In the genomic region with DNA sequence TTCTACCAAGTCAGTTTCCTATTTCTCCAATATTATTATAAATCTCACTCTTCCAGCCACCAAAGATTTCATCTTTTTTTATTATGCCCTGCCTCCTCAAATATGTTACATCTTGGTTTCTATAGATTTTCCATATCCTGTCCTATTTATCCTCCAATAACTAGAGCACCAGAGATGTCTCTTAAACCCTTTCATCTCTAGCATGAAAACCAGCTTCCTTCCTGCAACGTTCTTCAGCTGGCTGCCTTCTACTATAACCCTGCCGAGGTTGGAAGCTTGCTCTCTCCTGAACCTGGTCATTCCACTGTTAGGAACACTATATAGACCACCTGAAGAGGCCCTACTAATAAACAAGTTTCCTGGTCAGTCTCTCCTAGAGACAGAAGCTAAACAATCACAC, we compare ENCODE assay signal across 26 cellular contexts. TPM values are rescaled to one million over a fixed set of nuclear protein-coding genes. Genes with fewer than 3 reads are reported as not detected.
DNase-seq lines count a peak whose midpoint lies in the region; ATAC-seq, FAIRE-seq and TF ChIP-seq lines count a peak whose summit lies in the region.
"Had no signal": no experiment of that assay in that cellular context is flagged by ENCODE, and none has a peak within 500 bp of the region (broad histone marks: within the 10 kb centered on the region; RNA-seq: fewer than 3 reads in every experiment).

No MANE protein-coding gene starts in this region.

- peak; percentile 48 for FAIRE-seq in GM18507 (lab: Jason Lieb, UNC)
- FAIRE-seq: A549, HTR-8/SVneo had no signal

- H3K9me3 ChIP-seq in BLaER1 treated with 17β-estradiol and CSF1 and Interleukin-3, amounts not matched to agents 10 nM and 100 nM (replicated peaks in 1 of 11) = peaks cover 11 to 62% (median 43%) of the 10 kb centered on the region in 11 experiments
- H3K9me3 ChIP-seq: A549, HAP-1 had no signal

- intact Hi-C loops in activated naive CD4-positive, alpha-beta T cell treated with anti-CD3 and anti-CD28 coated beads for 36 hours (cut with micrococcal nuclease) = no loop called here

- ATAC-seq in T-cell (replicated peaks in 1 of 4) (no peak), GM21619 (IDR thresholded peaks at IDR 0.05; ENCODE audit: unreplicated experiment) (no peak)
- ATAC-seq: A549, Panc1 had no signal

- H3K27ac Mint-ChIP-seq in T-cell (peak overlapping the region; percentile 18 to 32), progenitor cell of endocrine pancreas (peak overlapping the region; percentile 7)
- H3K27ac Mint-ChIP-seq in activated naive CD4-positive, alpha-beta T cell treated with anti-CD3 and anti-CD28 coated beads for 36 hours = no peak overlapping the region
- H3K27ac Mint-ChIP-seq: HFFc6 had no signal

- H3K36me3 Mint-ChIP-seq in T-cell (peaks cover 25% of the 10 kb centered on the region), progenitor cell of endocrine pancreas (ENCODE audit: insufficient read depth) (peaks cover 10% of the 10 kb centered on the region)
- peaks cover 23% of the 10 kb centered on the region for H3K36me3 Mint-ChIP-seq in activated naive CD4-positive, alpha-beta T cell treated with anti-CD3 and anti-CD28 coated beads for 36 hours (ENCODE audit: low read depth)

- CTCF ChIA-PET in T-cell (lab: Charles Lee) = interaction anchor here (0.5 to 1.2 kb wide), 4 partner anchors 12 to 82 kb away, joined by 3 to 4 read pairs (median 4); no protein-coding TSS in a partner anchor
- CTCF ChIA-PET in activated naive CD4-positive, alpha-beta T cell treated with anti-CD3 and anti-CD28 coated beads for 36 hours (lab: Charles Lee) = no interaction called here

- H3K4me1 Mint-ChIP-seq in T-cell (peaks cover 13 to 26% (median 16%) of the 10 kb centered on the region in 3 donors), progenitor cell of endocrine pancreas (ENCODE audit: low read depth) (peaks cover 19% of the 10 kb centered on the region)
- H3K4me1 Mint-ChIP-seq in activated naive CD4-positive, alpha-beta T cell treated with anti-CD3 and anti-CD28 coated beads for 36 hours (ENCODE audit: low read depth) = peaks cover 14% of the 10 kb centered on the region

- peak overlapping the region in 2 of 10 experiments; percentile 16 to 28; a peak in 2 of 20 replicates for H3K4me3 ChIP-seq in BLaER1 treated with 17β-estradiol and CSF1 and Interleukin-3, amounts not matched to agents 10 nM and 100 nM
- H3K4me3 ChIP-seq: A549, GM23248, HAP-1 had no signal

- DNase-seq in GM18507 (ENCODE audit: extremely low spot score, insufficient read length, low read depth) (no peak), T-cell (no peak), progenitor cell of endocrine pancreas (ENCODE audit: low spot score, unreplicated experiment) (no peak)
- DNase-seq in stimulated activated CD4-positive, alpha-beta T cell treated with anti-CD3 and anti-CD28 coated beads, Interleukin-15, amount 100 ng/mL, for 24 hours = no peak
- no peak for DNase-seq in activated naive CD4-positive, alpha-beta T cell treated with anti-CD3 and anti-CD28 coated beads for 36 hours
- DNase-seq: AML-193; CD8-positive, alpha-beta memory T cell; DMS 273 treated with DMSO at 0.1 percent for 48 hours; DMS79 treated with DMSO at 0.1 percent for 48 hours; GM23248; HFFc6; KBM-7; MM.1S; NCI-H2029; NCI-H446 treated with DMSO at 0.1 percent for 48 hours; NCI-H526 treated with DMSO at 0.1 percent for 48 hours; SHP77 had no signal

- H3K9me3 Mint-ChIP-seq in T-cell (no peaks in the 10 kb centered on the region), progenitor cell of endocrine pancreas (ENCODE audit: low read depth) (no peaks in the 10 kb centered on the region)
- H3K9me3 Mint-ChIP-seq in activated naive CD4-positive, alpha-beta T cell treated with anti-CD3 and anti-CD28 coated beads for 36 hours = no peaks in the 10 kb centered on the region
- H3K9me3 Mint-ChIP-seq: CD8-positive, alpha-beta memory T cell; HFFc6 had no signal

- H3K36me3 ChIP-seq in BLaER1 treated with 17β-estradiol and CSF1 and Interleukin-3, amounts not matched to agents 10 nM and 100 nM = peaks cover 0 to 50% (median 25%) of the 10 kb centered on the region in 11 experiments; a peak in 14 of 22 replicates

- no peak for TF ChIP-seq CTCF in progenitor cell of endocrine pancreas (IDR thresholded peaks at IDR 0.05; ENCODE audit: unreplicated experiment)

- H3K4me1 ChIP-seq in BLaER1 treated with 17β-estradiol and CSF1 and Interleukin-3, amounts not matched to agents 10 nM and 100 nM = peaks cover 0 to 26% (median 11%) of the 10 kb centered on the region in 10 experiments; a peak in 13 of 20 replicates
- H3K4me1 ChIP-seq: A549, HAP-1 had no signal

- H3K27me3 ChIP-seq in BLaER1 treated with 17β-estradiol and CSF1 and Interleukin-3, amounts not matched to agents 10 nM and 100 nM = no peaks in the 10 kb centered on the region

- no peaks in the 10 kb centered on the region for H4K20me1 ChIP-seq in BLaER1 treated with 17β-estradiol and CSF1 and Interleukin-3, amounts not matched to agents 10 nM and 100 nM

- 0 out of 22 replicates have a peak overlapping the region, but pooled peaks of 1 of the 11 experiments have one; percentile 22 for H3K9ac ChIP-seq in BLaER1 treated with 17β-estradiol and CSF1 and Interleukin-3, amounts not matched to agents 10 nM and 100 nM
- H3K9ac ChIP-seq: GM23248 had no signal

- peak overlapping the region in 3 of 11 experiments; percentile 10 to 45 (median 35); a peak in 3 of 22 replicates for H3K27ac ChIP-seq in BLaER1 treated with 17β-estradiol and CSF1 and Interleukin-3, amounts not matched to agents 10 nM and 100 nM
- H3K27ac ChIP-seq: A549, C4-2B, GM23248, RWPE1 had no signal

- peak overlapping the region in 8 of 11 experiments; percentile 39 to 78 (median 56); a peak in 16 of 22 replicates for H3K4me2 ChIP-seq in BLaER1 treated with 17β-estradiol and CSF1 and Interleukin-3, amounts not matched to agents 10 nM and 100 nM
- H3K4me2 ChIP-seq: A549 had no signal

- POLR2A ChIA-PET in T-cell (lab: Charles Lee) = interaction anchor here in 1 of 2 donors (0.8 kb wide), 1 partner anchor 14 kb away, joined by 5 read pairs; no protein-coding TSS in a partner anchor

- H3K4me3 Mint-ChIP-seq in T-cell = no peak overlapping the region
- no peak overlapping the region for H3K4me3 Mint-ChIP-seq in progenitor cell of endocrine pancreas (ENCODE audit: low read depth)
- H3K4me3 Mint-ChIP-seq in activated naive CD4-positive, alpha-beta T cell treated with anti-CD3 and anti-CD28 coated beads for 36 hours = no peak overlapping the region
- H3K4me3 Mint-ChIP-seq: HFFc6 had no signal

- H3K27me3 Mint-ChIP-seq in T-cell (no peaks in the 10 kb centered on the region), progenitor cell of endocrine pancreas (no peaks in the 10 kb centered on the region)
- H3K27me3 Mint-ChIP-seq in activated naive CD4-positive, alpha-beta T cell treated with anti-CD3 and anti-CD28 coated beads for 36 hours (ENCODE audit: low read depth) = no peaks in the 10 kb centered on the region
- H3K27me3 Mint-ChIP-seq: CD8-positive, alpha-beta memory T cell had no signal

RNA-seq across cellular contexts. Expression of gene FAM169A, which starts 27.9 kb away (rescaled TPM):
- total RNA-seq in T-cell (10 to 100 TPM; 12.5 to 15.9 (median 12.6) TPM), progenitor cell of endocrine pancreas (32.4 and 33.5 TPM in 2 replicates)
- 10 to 100 TPM in 1 of 2 experiments, 1 to 10 TPM in 1; 9.3 to 10.7 TPM for total RNA-seq in activated naive CD4-positive, alpha-beta T cell treated with anti-CD3 and anti-CD28 coated beads for 36 hours
- total RNA-seq: OCI-LY7 had no signal
